In the genomic region with DNA sequence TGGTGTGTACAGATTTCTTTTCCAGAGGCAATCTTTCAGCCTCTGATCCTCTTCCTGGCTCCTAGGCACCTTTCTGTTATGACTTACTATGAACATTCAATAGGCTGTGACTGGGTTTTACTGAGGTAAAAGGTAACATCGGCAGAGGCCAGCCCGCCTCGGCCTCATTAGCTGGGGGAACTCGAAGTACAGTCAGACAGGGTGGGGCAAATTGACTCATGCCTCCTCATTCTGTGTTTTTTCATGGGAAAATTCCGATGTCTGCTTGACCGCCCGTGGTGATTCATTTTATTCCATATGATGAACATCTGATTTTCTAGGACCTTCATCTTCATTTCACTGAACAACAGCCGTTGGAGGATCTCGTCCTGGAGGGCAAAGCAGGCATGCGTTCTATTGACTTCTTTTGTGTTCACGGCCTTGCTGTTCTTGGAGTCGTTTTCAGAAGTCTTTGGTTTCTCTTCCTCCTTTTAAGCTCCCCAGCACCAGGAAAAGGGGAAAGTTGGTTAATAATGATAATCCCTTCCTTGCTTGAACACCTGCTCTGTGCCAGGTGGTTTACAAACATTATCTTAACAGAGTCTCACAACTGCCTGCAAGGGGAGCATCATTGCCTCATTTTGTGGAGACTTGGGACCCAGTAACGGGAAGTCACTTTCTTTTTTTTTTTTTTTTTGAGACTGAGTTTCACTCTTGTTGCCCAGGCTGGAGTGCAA, we compare ENCODE assay signal across 1 cellular context.
TF ChIP-seq lines count a peak whose summit lies in the region.

No MANE protein-coding gene starts in this region.

TF ChIP-seq in HCT116, 20 proteins besides CTCF, POLR2A, EP300 and RAD21 (continued from another document):
- TF ChIP-seq, protein P1, sequence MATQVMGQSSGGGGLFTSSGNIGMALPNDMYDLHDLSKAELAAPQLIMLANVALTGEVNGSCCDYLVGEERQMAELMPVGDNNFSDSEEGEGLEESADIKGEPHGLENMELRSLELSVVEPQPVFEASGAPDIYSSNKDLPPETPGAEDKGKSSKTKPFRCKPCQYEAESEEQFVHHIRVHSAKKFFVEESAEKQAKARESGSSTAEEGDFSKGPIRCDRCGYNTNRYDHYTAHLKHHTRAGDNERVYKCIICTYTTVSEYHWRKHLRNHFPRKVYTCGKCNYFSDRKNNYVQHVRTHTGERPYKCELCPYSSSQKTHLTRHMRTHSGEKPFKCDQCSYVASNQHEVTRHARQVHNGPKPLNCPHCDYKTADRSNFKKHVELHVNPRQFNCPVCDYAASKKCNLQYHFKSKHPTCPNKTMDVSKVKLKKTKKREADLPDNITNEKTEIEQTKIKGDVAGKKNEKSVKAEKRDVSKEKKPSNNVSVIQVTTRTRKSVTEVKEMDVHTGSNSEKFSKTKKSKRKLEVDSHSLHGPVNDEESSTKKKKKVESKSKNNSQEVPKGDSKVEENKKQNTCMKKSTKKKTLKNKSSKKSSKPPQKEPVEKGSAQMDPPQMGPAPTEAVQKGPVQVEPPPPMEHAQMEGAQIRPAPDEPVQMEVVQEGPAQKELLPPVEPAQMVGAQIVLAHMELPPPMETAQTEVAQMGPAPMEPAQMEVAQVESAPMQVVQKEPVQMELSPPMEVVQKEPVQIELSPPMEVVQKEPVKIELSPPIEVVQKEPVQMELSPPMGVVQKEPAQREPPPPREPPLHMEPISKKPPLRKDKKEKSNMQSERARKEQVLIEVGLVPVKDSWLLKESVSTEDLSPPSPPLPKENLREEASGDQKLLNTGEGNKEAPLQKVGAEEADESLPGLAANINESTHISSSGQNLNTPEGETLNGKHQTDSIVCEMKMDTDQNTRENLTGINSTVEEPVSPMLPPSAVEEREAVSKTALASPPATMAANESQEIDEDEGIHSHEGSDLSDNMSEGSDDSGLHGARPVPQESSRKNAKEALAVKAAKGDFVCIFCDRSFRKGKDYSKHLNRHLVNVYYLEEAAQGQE (IDR thresholded peaks at IDR 0.05; ENCODE audit: low read depth): no peak
- TF ChIP-seq, protein P2, sequence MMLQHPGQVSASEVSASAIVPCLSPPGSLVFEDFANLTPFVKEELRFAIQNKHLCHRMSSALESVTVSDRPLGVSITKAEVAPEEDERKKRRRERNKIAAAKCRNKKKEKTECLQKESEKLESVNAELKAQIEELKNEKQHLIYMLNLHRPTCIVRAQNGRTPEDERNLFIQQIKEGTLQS (IDR thresholded peaks at IDR 0.05): no peak
- TF ChIP-seq JUND (IDR thresholded peaks at IDR 0.05): peak; percentile 47; the same call in 1 of the 2 replicates
- peak; percentile 49 for TF ChIP-seq SP1 (IDR thresholded peaks at IDR 0.05; ENCODE audit: low read depth)
- TF ChIP-seq, protein P3, sequence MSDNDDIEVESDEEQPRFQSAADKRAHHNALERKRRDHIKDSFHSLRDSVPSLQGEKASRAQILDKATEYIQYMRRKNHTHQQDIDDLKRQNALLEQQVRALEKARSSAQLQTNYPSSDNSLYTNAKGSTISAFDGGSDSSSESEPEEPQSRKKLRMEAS (IDR thresholded peaks at IDR 0.05): no peak
